11 cellular contexts compared by ENCODE assay signal in the genomic region with DNA sequence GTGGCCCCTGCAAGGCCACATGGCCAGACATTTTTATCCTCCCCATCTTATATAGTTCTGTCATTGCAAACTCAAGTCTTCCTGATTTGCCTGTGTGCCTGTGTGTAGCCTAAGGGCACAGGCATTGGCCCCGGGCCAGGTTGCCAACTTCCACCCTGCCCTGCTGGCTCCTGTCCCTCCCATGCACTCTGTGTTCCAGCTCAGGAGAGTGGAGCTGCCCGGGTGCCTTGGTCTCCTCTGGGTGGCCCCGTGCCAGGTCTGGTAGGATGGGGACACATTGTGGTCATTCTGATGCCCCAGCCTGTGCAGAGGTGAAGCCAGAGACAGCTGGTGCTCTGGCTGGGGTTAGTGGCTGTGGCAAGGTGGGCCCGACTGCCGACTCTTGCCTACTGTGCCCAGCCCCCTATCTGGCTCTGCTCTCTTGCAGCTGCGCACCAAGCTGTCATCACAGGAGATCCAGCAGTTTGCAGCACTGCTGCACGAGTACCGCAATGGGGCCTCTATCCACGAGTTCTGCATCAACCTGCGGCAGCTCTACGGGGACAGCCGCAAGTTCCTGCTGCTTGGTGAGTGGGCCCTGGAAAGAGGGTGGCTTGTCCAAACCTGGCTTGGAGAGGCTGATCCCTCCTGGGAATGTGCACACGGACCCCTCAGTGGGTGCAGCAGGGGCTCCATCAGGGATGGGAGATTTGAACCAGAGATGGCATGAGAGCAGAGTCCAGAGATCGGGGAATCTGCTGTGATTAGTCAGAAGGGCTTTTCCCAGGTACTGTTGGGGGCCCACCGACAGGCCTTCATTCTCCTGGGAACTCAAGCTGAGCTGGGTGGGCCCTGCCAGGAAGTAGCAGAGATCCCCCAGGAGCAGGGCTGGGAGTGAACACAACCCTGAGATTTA. TPM values are rescaled to one million over a fixed set of nuclear protein-coding genes. Genes with fewer than 3 reads are reported as not detected.
DNase-seq lines count a peak whose midpoint lies in the region; TF ChIP-seq lines count a peak whose summit lies in the region.
"Had no signal": no experiment of that assay in that cellular context is flagged by ENCODE, and none has a peak within 500 bp of the region (broad histone marks: within the 10 kb centered on the region; RNA-seq: fewer than 3 reads in every experiment).

No MANE protein-coding gene starts in this region.

- no peaks in the 10 kb centered on the region for H3K27me3 Mint-ChIP-seq in activated T-helper 2 cell treated with anti-CD3 and anti-CD28 coated beads, Interferon-gamma antibody, Interleukin-2, Interleukin-4, amounts not matched to agents 10 μg/mL and 5 μg/mL and 100 μg/mL, durations not matched to agents 14 hours and 24 hours and 36 hours (ENCODE audit: low read depth)
- no peaks in the 10 kb centered on the region for H3K27me3 Mint-ChIP-seq in T-helper 2 cell treated with Interferon-gamma antibody and Interleukin-4, amounts not matched to agents 5 μg/mL and 100 μg/mL, for 36 hours (ENCODE audit: low read depth)
- H3K27me3 Mint-ChIP-seq: CD4-positive, CD25-positive, alpha-beta regulatory T cell had no signal

- H3K27ac ChIP-seq in 22Rv1, result peak overlapping the region; percentile 58
- H3K27ac ChIP-seq in GM23248, result no peak overlapping the region
- H3K27ac ChIP-seq: skin epidermis had no signal

- no peaks in the 10 kb centered on the region for H3K4me1 ChIP-seq in GM23248 (ENCODE audit: insufficient read depth)

- H2AFZ ChIP-seq in GM23248, result no peak overlapping the region

- WGBS in GM23248 (ENCODE audit: low coverage in 1 of 2, low lambda C conversion rate in 2 of 2, missing lambda C conversion rate in 2 of 2), 2 experiments, result 77 to 82% methylated on average over 12 to 13 of the region's 15 CpGs

- no peak overlapping the region for H3K9ac ChIP-seq in GM23248

- no peak overlapping the region for H3K4me3 Mint-ChIP-seq in activated T-helper 2 cell treated with anti-CD3 and anti-CD28 coated beads, Interferon-gamma antibody, Interleukin-2, Interleukin-4, amounts not matched to agents 10 μg/mL and 5 μg/mL and 100 μg/mL, durations not matched to agents 14 hours and 24 hours and 36 hours (ENCODE audit: low read depth)
- H3K4me3 Mint-ChIP-seq in T-helper 2 cell treated with Interferon-gamma antibody and Interleukin-4, amounts not matched to agents 5 μg/mL and 100 μg/mL, for 36 hours, result no peak overlapping the region
- H3K4me3 Mint-ChIP-seq: CD4-positive, CD25-positive, alpha-beta regulatory T cell had no signal

- no peaks in the 10 kb centered on the region for H3F3A ChIP-seq in GM23248 (ENCODE audit: insufficient read depth)

- no peaks in the 10 kb centered on the region for H3K9me2 ChIP-seq in GM23248 (ENCODE audit: insufficient read depth)

- peaks cover 48% of the 10 kb centered on the region for H3K36me3 Mint-ChIP-seq in activated T-helper 2 cell treated with anti-CD3 and anti-CD28 coated beads, Interferon-gamma antibody, Interleukin-2, Interleukin-4, amounts not matched to agents 10 μg/mL and 5 μg/mL and 100 μg/mL, durations not matched to agents 14 hours and 24 hours and 36 hours (ENCODE audit: low read depth)
- peaks cover 55% of the 10 kb centered on the region for H3K36me3 Mint-ChIP-seq in T-helper 2 cell treated with Interferon-gamma antibody and Interleukin-4, amounts not matched to agents 5 μg/mL and 100 μg/mL, for 36 hours (ENCODE audit: low read depth)

- no peaks in the 10 kb centered on the region for H3K9me3 ChIP-seq in GM23248 (ENCODE audit: low read depth)

- H3K4me2 ChIP-seq in GM23248 (ENCODE audit: unreplicated experiment), result no peak overlapping the region

- H3K79me2 ChIP-seq in GM23248 (ENCODE audit: insufficient read depth), result no peaks in the 10 kb centered on the region

- H3K27me3 ChIP-seq in GM23248 (replicated peaks; ENCODE audit: insufficient read depth), result no peaks in the 10 kb centered on the region

- H3K4me1 Mint-ChIP-seq in activated T-helper 2 cell treated with anti-CD3 and anti-CD28 coated beads, Interferon-gamma antibody, Interleukin-2, Interleukin-4, amounts not matched to agents 10 μg/mL and 5 μg/mL and 100 μg/mL, durations not matched to agents 14 hours and 24 hours and 36 hours (ENCODE audit: low read depth), result no peaks in the 10 kb centered on the region
- H3K4me1 Mint-ChIP-seq in T-helper 2 cell treated with Interferon-gamma antibody and Interleukin-4, amounts not matched to agents 5 μg/mL and 100 μg/mL, for 36 hours (ENCODE audit: low read depth), result no peaks in the 10 kb centered on the region

- no peaks in the 10 kb centered on the region for H3K9me3 Mint-ChIP-seq in activated T-helper 2 cell treated with anti-CD3 and anti-CD28 coated beads, Interferon-gamma antibody, Interleukin-2, Interleukin-4, amounts not matched to agents 10 μg/mL and 5 μg/mL and 100 μg/mL, durations not matched to agents 14 hours and 24 hours and 36 hours
- no peaks in the 10 kb centered on the region for H3K9me3 Mint-ChIP-seq in T-helper 2 cell treated with Interferon-gamma antibody and Interleukin-4, amounts not matched to agents 5 μg/mL and 100 μg/mL, for 36 hours
- H3K9me3 Mint-ChIP-seq: CD4-positive, CD25-positive, alpha-beta regulatory T cell had no signal

- in situ Hi-C loops in GM23248 (cut with MboI), result no loop called here

- intact Hi-C loops in activated T-helper 2 cell treated with anti-CD3 and anti-CD28 coated beads, Interferon-gamma antibody, Interleukin-2, Interleukin-4, amounts not matched to agents 10 μg/mL and 5 μg/mL and 100 μg/mL, durations not matched to agents 14 hours and 24 hours and 36 hours (cut with micrococcal nuclease), result no loop called here

- no peak overlapping the region for H3K4me3 ChIP-seq in GM23248
- H3K4me3 ChIP-seq: skin epidermis had no signal

- peak; percentile 97 for DNase-seq in DMS79 (lab: John Stamatoyannopoulos, UW)
- no peak for DNase-seq in activated T-helper 2 cell treated with anti-CD3 and anti-CD28 coated beads, Interferon-gamma antibody, Interleukin-2, Interleukin-4, amounts not matched to agents 10 μg/mL and 5 μg/mL and 100 μg/mL, durations not matched to agents 14 hours and 24 hours and 36 hours (ENCODE audit: low spot score)
- peak; percentile 11 for DNase-seq in midbrain (lab: John Stamatoyannopoulos, UW)
- no peak for DNase-seq in GM23248
- DNase-seq in activated gamma-delta T cell (lab: John Stamatoyannopoulos, UW), result no peak
- no peak for DNase-seq in SHP77 (lab: John Stamatoyannopoulos, UW)
- no peak for DNase-seq in T-helper 2 cell treated with Interferon-gamma antibody and Interleukin-4, amounts not matched to agents 5 μg/mL and 100 μg/mL, for 36 hours (ENCODE audit: low spot score)
- DNase-seq: CD4-positive, CD25-positive, alpha-beta regulatory T cell; NCI-H510A treated with DMSO at 0.1 percent for 48 hours had no signal

- no peaks in the 10 kb centered on the region; the same call in 1 of the 2 replicates for H4K20me1 ChIP-seq in GM23248 (ENCODE audit: insufficient read depth)

- H3K27ac Mint-ChIP-seq in activated T-helper 2 cell treated with anti-CD3 and anti-CD28 coated beads, Interferon-gamma antibody, Interleukin-2, Interleukin-4, amounts not matched to agents 10 μg/mL and 5 μg/mL and 100 μg/mL, durations not matched to agents 14 hours and 24 hours and 36 hours, result peak overlapping the region; percentile 7
- no peak overlapping the region for H3K27ac Mint-ChIP-seq in T-helper 2 cell treated with Interferon-gamma antibody and Interleukin-4, amounts not matched to agents 5 μg/mL and 100 μg/mL, for 36 hours
- H3K27ac Mint-ChIP-seq: CD4-positive, CD25-positive, alpha-beta regulatory T cell had no signal

- TF ChIP-seq CTCF in 22Rv1 (IDR thresholded peaks at IDR 0.05), result no peak

- H3K36me3 ChIP-seq in GM23248 (ENCODE audit: low read depth), result no peaks in the 10 kb centered on the region; the same call in 1 of the 2 replicates

RNA-seq across cellular contexts. Expression of a gene that starts 14.7 kb away (rescaled TPM):
- 0.30 and 0.52 TPM in 2 replicates for total RNA-seq in activated T-helper 2 cell treated with anti-CD3 and anti-CD28 coated beads, Interferon-gamma antibody, Interleukin-2, Interleukin-4, amounts not matched to agents 10 μg/mL and 5 μg/mL and 100 μg/mL, durations not matched to agents 14 hours and 24 hours and 36 hours
- total RNA-seq in GM23248 (2014; rRNA removed; shearing (Covaris generic)), result 1.0 and 2.9 TPM in 2 replicates
- 0.93 and 1.2 TPM in 2 replicates for polyA plus RNA-seq in GM23248 (2016; fragmentation: Nextera tagmentation; extraction: Ambion mirVana)
- polyA plus RNA-seq: CD4-positive, CD25-positive, alpha-beta regulatory T cell had no signal

RNA-seq across cellular contexts. Expression of a gene that starts 37.4 kb away (rescaled TPM):
- total RNA-seq in activated T-helper 2 cell treated with anti-CD3 and anti-CD28 coated beads, Interferon-gamma antibody, Interleukin-2, Interleukin-4, amounts not matched to agents 10 μg/mL and 5 μg/mL and 100 μg/mL, durations not matched to agents 14 hours and 24 hours and 36 hours, result 167 and 180 TPM in 2 replicates
- total RNA-seq in GM23248 (2014; rRNA removed; shearing (Covaris generic)), result 60.4 and 62.7 TPM in 2 replicates
- polyA plus RNA-seq in GM23248 (2016; fragmentation: Nextera tagmentation; extraction: Ambion mirVana), result 55.8 and 58.4 TPM in 2 replicates

Comparison
In these comparisons a context has a peak if more than half of its experiments do, and no peak if none do; other contexts are left out.
1. DNase-seq: peak in DMS79 (single experiment) and midbrain (single experiment); none in activated T-helper 2 cell treated with anti-CD3 and anti-CD28 coated beads, Interferon-gamma antibody, Interleukin-2, Interleukin-4, amounts not matched to agents 10 μg/mL and 5 μg/mL and 100 μg/mL, durations not matched to agents 14 hours and 24 hours and 36 hours (single experiment), GM23248 (single experiment), activated gamma-delta T cell (single experiment), SHP77 (0 of 2) and T-helper 2 cell treated with Interferon-gamma antibody and Interleukin-4, amounts not matched to agents 5 μg/mL and 100 μg/mL, for 36 hours (single experiment).